8 cellular contexts compared by ENCODE assay signal in genomic region chr9:74645007-74645639, GRCh38.
DNase-seq lines count a peak whose midpoint lies in the region; ATAC-seq, FAIRE-seq and TF ChIP-seq lines count a peak whose summit lies in the region.

No MANE protein-coding gene starts in this region.

- FAIRE-seq in D721Med (lab: Jason Lieb, UNC), result peak; percentile 66

- H3K27me3 Mint-ChIP-seq in T-helper 2 cell treated with Interferon-gamma antibody and Interleukin-4, amounts not matched to agents 5 μg/mL and 100 μg/mL, for 36 hours (ENCODE audit: low read depth), result no peaks in the 10 kb centered on the region

- H3K4me3 Mint-ChIP-seq in T-helper 2 cell treated with Interferon-gamma antibody and Interleukin-4, amounts not matched to agents 5 μg/mL and 100 μg/mL, for 36 hours, result no peak overlapping the region

- TF ChIP-seq CTCF in D721Med (IDR thresholded peaks at IDR 0.05; ENCODE audit: insufficient read depth, missing control alignments), result peak; percentile 75
- TF ChIP-seq CTCF in fibroblast of villous mesenchyme (IDR thresholded peaks at IDR 0.05; ENCODE audit: insufficient read depth, low read depth, low read length), result peak; percentile 57

- no peaks in the 10 kb centered on the region for H3K36me3 Mint-ChIP-seq in T-helper 2 cell treated with Interferon-gamma antibody and Interleukin-4, amounts not matched to agents 5 μg/mL and 100 μg/mL, for 36 hours (ENCODE audit: low read depth)

- H3K9me3 Mint-ChIP-seq in T-helper 2 cell treated with Interferon-gamma antibody and Interleukin-4, amounts not matched to agents 5 μg/mL and 100 μg/mL, for 36 hours, result no peaks in the 10 kb centered on the region

- no peak overlapping the region for H3K4me3 ChIP-seq in fibroblast of villous mesenchyme (ENCODE audit: low read depth, low read length)

- ATAC-seq in GM21529 (IDR thresholded peaks at IDR 0.05; ENCODE audit: unreplicated experiment) (peak; percentile 58), GM21786 (IDR thresholded peaks at IDR 0.05; ENCODE audit: unreplicated experiment) (no peak)

- DNase-seq in D721Med (ENCODE audit: insufficient read length, low spot score) (no peak), NCI-H774 (lab: John Stamatoyannopoulos, UW) (peak; percentile 14), fibroblast of villous mesenchyme (ENCODE audit: low read depth) (peak; percentile 10), COLO829 (ENCODE audit: low spot score) (no peak), DMS153 treated with DMSO at 0.1 percent for 48 hours (lab: John Stamatoyannopoulos, UW; ENCODE audit: unreplicated experiment) (no peak)
- no peak for DNase-seq in T-helper 2 cell treated with Interferon-gamma antibody and Interleukin-4, amounts not matched to agents 5 μg/mL and 100 μg/mL, for 36 hours (ENCODE audit: low spot score)

- H3K27ac Mint-ChIP-seq in T-helper 2 cell treated with Interferon-gamma antibody and Interleukin-4, amounts not matched to agents 5 μg/mL and 100 μg/mL, for 36 hours, result no peak overlapping the region

- H3K4me1 Mint-ChIP-seq in T-helper 2 cell treated with Interferon-gamma antibody and Interleukin-4, amounts not matched to agents 5 μg/mL and 100 μg/mL, for 36 hours (ENCODE audit: low read depth), result no peaks in the 10 kb centered on the region

Comparison
In these comparisons a context has a peak if more than half of its experiments do, and no peak if none do; other contexts are left out.
1. DNase-seq: peak in NCI-H774 (single experiment) and fibroblast of villous mesenchyme (single experiment); none in D721Med (single experiment), COLO829 (single experiment), T-helper 2 cell treated with Interferon-gamma antibody and Interleukin-4, amounts not matched to agents 5 μg/mL and 100 μg/mL, for 36 hours (single experiment) and DMS153 treated with DMSO at 0.1 percent for 48 hours (single experiment).